ENCODE assay signal across 25 cellular contexts in genomic region chr3:74711913-74712512, GRCh38.
A peak's percentile ranks its signal among the peaks of the same experiment; 100 is the strongest.
DNase-seq lines count a peak whose midpoint lies in the region; ATAC-seq, FAIRE-seq and TF ChIP-seq lines count a peak whose summit lies in the region.
"Had no signal": no experiment of that assay in that cellular context is flagged by ENCODE, and none has a peak within 500 bp of the region (broad histone marks: within the 10 kb centered on the region; RNA-seq: fewer than 3 reads in every experiment).

No MANE protein-coding gene starts in this region.

- TF ChIP-seq RAD21 in K562 (CRISPR knock-in tag; conservative IDR thresholded peaks at IDR 0.05 in 1 of 2, IDR thresholded peaks at IDR 0.05 in 1 of 2): no peak

- H3K4me2 ChIP-seq in K562 (ENCODE audit: insufficient read depth, low read length): peak overlapping the region; percentile 41; the same call in 1 of the 2 replicates
- H3K4me2 ChIP-seq: A549; BLaER1 treated with 17β-estradiol and CSF1 and Interleukin-3, amounts not matched to agents 10 nM and 100 nM had no signal

- intact Hi-C loops in K562 (cut with micrococcal nuclease) (no loop called here), posterior vena cava (cut with DNase I) (no loop called here), aorta (cut with DNase I) (no loop called here)

- peak; percentile 7 for DNase-seq in Daoy (ENCODE audit: low read depth)
- peak in 2 of 4 experiments; percentile 2 to 18 for DNase-seq in K562 (ENCODE audit: extremely low read depth in 1 of 4, low spot score in 3 of 4)
- DNase-seq in posterior vena cava (ENCODE audit: low spot score): peak; percentile 78
- no peak for DNase-seq in aorta
- DNase-seq in GM03348 (ENCODE audit: low spot score): no peak
- DNase-seq in NCI-H2196 (lab: John Stamatoyannopoulos, UW; ENCODE audit: unreplicated experiment): no peak
- DNase-seq: 8988T; ACHN; AML-193; BE2C; CD4-positive, alpha-beta T cell; CD8-positive, alpha-beta memory T cell; DMS 273 treated with DMSO at 0.1 percent for 48 hours; DMS79; GF-D8; GOT3; HFFc6 had no signal

- FAIRE-seq in K562 (lab: Jason Lieb, UNC): no peak
- FAIRE-seq: A549, D721Med, GM12892, H54 had no signal

- 2% methylated on average over 12 of the region's 31 CpGs for WGBS in K562 (ENCODE audit: insufficient coverage, low coverage, missing lambda C conversion rate)
- 94 to 95% methylated on average over 29 to 31 of the region's 31 CpGs for WGBS in aorta, 2 donors

- peak overlapping the region; percentile 77; the same call in 1 of the 2 replicates for H2AFZ ChIP-seq in K562 (ENCODE audit: low read depth, low read length)

- no peaks in the 10 kb centered on the region for H3K27me3 Mint-ChIP-seq in activated T-helper 17 cell treated with anti-CD3 and anti-CD28 coated beads, Interleukin-2, amount 50 U/mL, for 72 hours
- H3K27me3 Mint-ChIP-seq: CD4-positive, alpha-beta T cell; CD8-positive, alpha-beta memory T cell had no signal

- POLR2A ChIA-PET in K562 (lab: Yijun Ruan, JAX): no interaction called here

- H3K4me3 ChIP-seq in K562 (no peak overlapping the region), aorta (ENCODE audit: low read length in 2 of 2) (no peak overlapping the region)
- H3K4me3 ChIP-seq: A549; BLaER1 treated with 17β-estradiol and CSF1 and Interleukin-3, amounts not matched to agents 10 nM and 100 nM; HAP-1 had no signal

- no peaks in the 10 kb centered on the region for H3K27me3 ChIP-seq in K562 (ENCODE audit: control insufficient read depth in 2 of 2, insufficient read depth in 2 of 2, low read length in 2 of 2)
- H3K27me3 ChIP-seq in aorta (ENCODE audit: control insufficient read depth in 1 of 2, insufficient read depth in 2 of 2, low read length in 1 of 2): no peaks in the 10 kb centered on the region
- H3K27me3 ChIP-seq: BE2C; BLaER1 treated with 17β-estradiol and CSF1 and Interleukin-3, amounts not matched to agents 10 nM and 100 nM had no signal

- peak; percentile 78 for ATAC-seq in K562
- peak; percentile 33 for ATAC-seq in aorta (ENCODE audit: low FRiP score)
- ATAC-seq in activated T-helper 17 cell treated with anti-CD3 and anti-CD28 coated beads, Interleukin-2, amount 50 U/mL, for 72 hours (replicated peaks): no peak
- ATAC-seq: A549 had no signal

- H3K27ac ChIP-seq in K562 (ENCODE audit: extremely low read depth, low read depth, low read length): peak overlapping the region; percentile 52; the same call in 1 of the 3 replicates
- no peak overlapping the region for H3K27ac ChIP-seq in aorta (ENCODE audit: low read depth in 1 of 2, low read length in 2 of 2)
- H3K27ac ChIP-seq: A549; BLaER1 treated with 17β-estradiol and CSF1 and Interleukin-3, amounts not matched to agents 10 nM and 100 nM had no signal

- CTCF ChIA-PET in K562 (lab: Yijun Ruan, JAX; ENCODE audit: low intra/inter-chr PET ratio): no interaction called here

- no peak for TF ChIP-seq POLR2A in K562 (conservative IDR thresholded peaks at IDR 0.05)

- no peak overlapping the region for H3K4me3 Mint-ChIP-seq in activated T-helper 17 cell treated with anti-CD3 and anti-CD28 coated beads, Interleukin-2, amount 50 U/mL, for 72 hours
- H3K4me3 Mint-ChIP-seq: CD14-positive monocyte; CD4-positive, alpha-beta T cell; CD8-positive, alpha-beta memory T cell; HFFc6 had no signal

- no peaks in the 10 kb centered on the region for H3K9me3 ChIP-seq in K562 (replicated peaks; ENCODE audit: control insufficient read depth, insufficient read depth, low read depth, low read length)
- H3K9me3 ChIP-seq in aorta (ENCODE audit: control insufficient read depth, low read length): no peaks in the 10 kb centered on the region
- H3K9me3 ChIP-seq: A549, BE2C, HAP-1 had no signal

- H3K4me1 ChIP-seq in K562 (replicated peaks in 1 of 2; ENCODE audit: control insufficient read depth in 2 of 2, insufficient read depth in 2 of 2, low read length in 2 of 2) (no peaks in the 10 kb centered on the region), aorta (ENCODE audit: control insufficient read depth in 1 of 2, insufficient read depth in 2 of 2, low read length in 2 of 2) (no peaks in the 10 kb centered on the region)
- H3K4me1 ChIP-seq: A549; BE2C; BLaER1 treated with 17β-estradiol and CSF1 and Interleukin-3, amounts not matched to agents 10 nM and 100 nM; HAP-1 had no signal

- no peaks in the 10 kb centered on the region for H3K4me1 Mint-ChIP-seq in activated T-helper 17 cell treated with anti-CD3 and anti-CD28 coated beads, Interleukin-2, amount 50 U/mL, for 72 hours
- H3K4me1 Mint-ChIP-seq: CD14-positive monocyte; CD8-positive, alpha-beta memory T cell had no signal

- no TSS peak for BruUV-seq in K562 (replicated peaks; lab: Mats Ljungman, UMichigan)

- no peaks in the 10 kb centered on the region for H3K36me3 ChIP-seq in K562 (ENCODE audit: control insufficient read depth, insufficient read depth, low read length)
- no peaks in the 10 kb centered on the region for H3K36me3 ChIP-seq in aorta (ENCODE audit: control insufficient read depth in 1 of 2, insufficient read depth in 2 of 2, low read length in 1 of 2)
- H3K36me3 ChIP-seq: BE2C; BLaER1 treated with 17β-estradiol and CSF1 and Interleukin-3, amounts not matched to agents 10 nM and 100 nM; HAP-1 had no signal

- in situ Hi-C loops in K562 (cut with MboI): no loop called here

- H3K9ac ChIP-seq in K562 (ENCODE audit: insufficient read depth in 1 of 2, low read depth in 2 of 2, low read length in 2 of 2): no peak overlapping the region; a peak in 1 of 4 replicates
- H3K9ac ChIP-seq: BLaER1 treated with 17β-estradiol and CSF1 and Interleukin-3, amounts not matched to agents 10 nM and 100 nM had no signal

- no peak overlapping the region for H3K27ac Mint-ChIP-seq in activated T-helper 17 cell treated with anti-CD3 and anti-CD28 coated beads, Interleukin-2, amount 50 U/mL, for 72 hours
- H3K27ac Mint-ChIP-seq: CD14-positive monocyte; CD4-positive, alpha-beta T cell; CD8-positive, alpha-beta memory T cell; HFFc6 had no signal

- H3K9me3 Mint-ChIP-seq in activated T-helper 17 cell treated with anti-CD3 and anti-CD28 coated beads, Interleukin-2, amount 50 U/mL, for 72 hours: peaks cover 20% of the 10 kb centered on the region
- H3K9me3 Mint-ChIP-seq: HFFc6 had no signal

- H3K9me1 ChIP-seq in K562 (ENCODE audit: control insufficient read depth, insufficient read depth, low read length): no peaks in the 10 kb centered on the region

- no peaks in the 10 kb centered on the region for H3K36me3 Mint-ChIP-seq in activated T-helper 17 cell treated with anti-CD3 and anti-CD28 coated beads, Interleukin-2, amount 50 U/mL, for 72 hours (ENCODE audit: low read depth)
- H3K36me3 Mint-ChIP-seq: CD14-positive monocyte; CD8-positive, alpha-beta memory T cell had no signal

- no peak for TF ChIP-seq CTCF in K562 (IDR thresholded peaks at IDR 0.05 in 2 of 3, conservative IDR thresholded peaks at IDR 0.05 in 1 of 3; ENCODE audit: insufficient read depth in 2 of 3, low read depth in 1 of 3, low read length in 3 of 3)

- H3K79me2 ChIP-seq in K562 (ENCODE audit: control insufficient read depth, insufficient read depth, low read length): no peaks in the 10 kb centered on the region

- no peak for TF ChIP-seq EP300 in K562 (IDR thresholded peaks at IDR 0.05; ENCODE audit: low read length)

- H4K20me1 ChIP-seq in K562 (replicated peaks; ENCODE audit: control insufficient read depth, insufficient read depth, low read length): no peaks in the 10 kb centered on the region
- H4K20me1 ChIP-seq: BLaER1 treated with 17β-estradiol and CSF1 and Interleukin-3, amounts not matched to agents 10 nM and 100 nM had no signal

TF ChIP-seq in K562, 482 proteins besides CTCF, POLR2A, EP300 and RAD21 (continues in another document):
- TF ChIP-seq FOXJ2 (tag; IDR thresholded peaks at IDR 0.05) (no peak), JUNB (CRISPR knock-in tag; conservative IDR thresholded peaks at IDR 0.05) (no peak), E2F6 (IDR thresholded peaks at IDR 0.05; ENCODE audit: borderline replicate concordance in 1 of 2, extremely low read depth in 1 of 2, insufficient read depth in 1 of 2, insufficient read length in 1 of 2, low read depth in 1 of 2, low read length in 1 of 2, poor library complexity in 1 of 2, severe bottlenecking in 1 of 2) (peak in 1 of 2 experiments; percentile 44), ZNF347 (CRISPR knock-in tag; IDR thresholded peaks at IDR 0.05; ENCODE audit: low read depth) (no peak), NR1H2 (CRISPR knock-in tag; IDR thresholded peaks at IDR 0.05) (no peak), EP400 (IDR thresholded peaks at IDR 0.05) (0 out of 2 replicates have a peak, but pooled peaks have one; percentile 22), MNT (conservative IDR thresholded peaks at IDR 0.05) (peak in 1 of 2 experiments; percentile 37; a peak in 1 of 4 replicates), TAF15 (IDR thresholded peaks at IDR 0.05; ENCODE audit: low read depth, low read length) (no peak), POLR2G (IDR thresholded peaks at IDR 0.05; ENCODE audit: low read depth, low read length) (peak; percentile 58), POLR2H (tag; IDR thresholded peaks at IDR 0.05; ENCODE audit: low read depth) (peak; percentile 35; the same call in 1 of the 2 replicates), MAZ (CRISPR knock-in tag; conservative IDR thresholded peaks at IDR 0.05 in 1 of 2, IDR thresholded peaks at IDR 0.05 in 1 of 2) (peak in 1 of 2 experiments; percentile 45; a peak in 1 of 4 replicates), RBFOX2 (IDR thresholded peaks at IDR 0.05; ENCODE audit: low read depth, low read length) (peak; percentile 58), FOS (IDR thresholded peaks at IDR 0.05; ENCODE audit: extremely low read depth, insufficient read length) (no peak), ETV1 (tag; conservative IDR thresholded peaks at IDR 0.05; ENCODE audit: low read depth) (no peak)

Comparison
In these comparisons a context has a peak if more than half of its experiments do, and no peak if none do; other contexts are left out.
1. DNase-seq: peak in Daoy (single experiment) and posterior vena cava (single experiment); none in aorta (0 of 2), GM03348 (single experiment) and NCI-H2196 (single experiment).